29 cellular contexts compared by ENCODE assay signal in the genomic region with DNA sequence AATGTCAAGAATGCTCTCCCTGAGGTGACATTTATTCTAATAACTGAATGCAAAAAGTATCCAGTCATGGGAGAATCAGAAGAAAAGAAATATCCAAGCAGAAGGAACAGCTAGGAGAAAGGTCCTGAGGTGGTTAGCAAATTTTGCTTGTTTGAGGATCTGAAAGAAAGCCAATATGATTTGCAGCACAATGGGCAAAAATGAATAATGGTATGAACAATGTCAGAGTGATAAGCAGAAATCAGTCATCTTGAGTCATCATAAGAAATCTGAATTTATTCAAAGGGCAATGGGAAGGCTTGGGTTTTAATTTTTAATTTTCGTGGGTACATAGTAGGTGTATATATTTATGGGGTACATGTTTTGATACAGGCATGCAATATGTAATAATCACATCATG.
"Had no signal": no experiment of that assay in that cellular context is flagged by ENCODE, and none has a peak within 500 bp of the region (broad histone marks: within the 10 kb centered on the region; RNA-seq: fewer than 3 reads in every experiment).

No MANE protein-coding gene starts in this region.

- ATAC-seq: left cardiac atrium; left lobe of liver; lower lobe of right lung; naive thymus-derived CD8-positive, alpha-beta T cell; pancreas; right cardiac atrium; sciatic nerve; stimulated activated naive CD8-positive, alpha-beta T cell treated with anti-CD3 and anti-CD28 coated beads, Interleukin-15, Interleukin-2, amounts not matched to agents 100 U/mL and 50 U/mL, for 24 hours had no signal

- H3K4me3 ChIP-seq: lower lobe of right lung, pancreas, prostate gland, skin epidermis, stomach, testis, thyroid gland, transverse colon, upper lobe of left lung, vagina had no signal

- H3K27me3 ChIP-seq: pancreas, stomach, testis, thyroid gland, transverse colon, upper lobe of left lung, vagina had no signal

- DNase-seq: immature natural killer cell; islet precursor cell; kidney glomerular epithelial cell; left cardiac atrium; lower lobe of right lung; mammary epithelial cell; mesenchymal stem cell; naive thymus-derived CD8-positive, alpha-beta T cell; nucleus accumbens; pancreas; posterior cingulate gyrus; retina; right cardiac atrium; stimulated activated CD4-positive, alpha-beta T cell treated with anti-CD3 and anti-CD28 coated beads, Interleukin-12 subunit alpha, Interleukin-12 subunit beta, amount 100 ng/mL, for 4 hours; stimulated activated CD4-positive, alpha-beta T cell treated with anti-CD3 and anti-CD28 coated beads, Interleukin-15, amount 100 ng/mL, for 24 hours; stimulated activated CD4-positive, alpha-beta T cell treated with anti-CD3 and anti-CD28 coated beads, Interleukin-2, amount 100 ng/mL, for 24 hours; stimulated activated CD4-positive, alpha-beta T cell treated with anti-CD3 and anti-CD28 coated beads, Interleukin-4, amount 100 ng/mL, for 1 hour; stimulated activated naive B cell treated with anti-CD40 and anti-IgM and Interleukin-4, amounts not matched to agents 10 μg/mL and 1 μg/mL and 100 μg/mL, for 72 hours; stimulated activated naive CD8-positive, alpha-beta T cell treated with anti-CD3 and anti-CD28 coated beads, Interleukin-15, Interleukin-2, amounts not matched to agents 100 U/mL and 50 U/mL, for 24 hours; stomach; testis; thyroid gland; transverse colon; upper lobe of left lung had no signal

- H3K36me3 ChIP-seq: lower lobe of right lung, pancreas, prostate gland, stomach, thyroid gland, transverse colon, upper lobe of left lung, vagina had no signal

- FAIRE-seq: pancreas had no signal
